ENCODE assay signal across 8 cellular contexts in genomic region chr7:94003446-94004023, GRCh38. TPM values are rescaled to one million over a fixed set of nuclear protein-coding genes. Genes with fewer than 3 reads are reported as not detected.
DNase-seq lines count a peak whose midpoint lies in the region; ATAC-seq, FAIRE-seq and TF ChIP-seq lines count a peak whose summit lies in the region.

No MANE protein-coding gene starts in this region.

- H3K27me3 Mint-ChIP-seq in memory B cell: no peaks in the 10 kb centered on the region

- no peak for TF ChIP-seq POLR2A in uterus (IDR thresholded peaks at IDR 0.05)
- TF ChIP-seq POLR2A in GM12892 (IDR thresholded peaks at IDR 0.05; ENCODE audit: low read depth, low read length): no peak

- peaks cover 22% of the 10 kb centered on the region for H3K4me1 Mint-ChIP-seq in memory B cell

- no peaks in the 10 kb centered on the region for H3K36me3 ChIP-seq in ACC112 (ENCODE audit: insufficient read depth, low read length)
- no peaks in the 10 kb centered on the region for H3K36me3 ChIP-seq in uterus

- H3K27ac Mint-ChIP-seq in memory B cell: peak overlapping the region; percentile 99

- H2AFZ ChIP-seq in ACC112 (ENCODE audit: low read length, unreplicated experiment): peak overlapping the region; percentile 96

- H3K79me2 ChIP-seq in ACC112 (ENCODE audit: control insufficient read depth, insufficient read depth, low read length, unreplicated experiment): peaks cover 43% of the 10 kb centered on the region

- H3K27ac ChIP-seq in ACC112 (ENCODE audit: low read depth, low read length): peak overlapping the region; percentile 67
- H3K27ac ChIP-seq in coronary artery: peak overlapping the region; percentile 83 to 92
- peak overlapping the region; percentile 91 to 95 for H3K27ac ChIP-seq in uterus

- H3K4me3 ChIP-seq in ACC112 (ENCODE audit: low read depth, low read length) (peak overlapping the region; percentile 98), coronary artery (peak overlapping the region; percentile 85), uterus (peak overlapping the region; percentile 88 to 96)

- no peak for FAIRE-seq in GM12892 (lab: Jason Lieb, UNC)

- TF ChIP-seq CTCF in coronary artery (IDR thresholded peaks at IDR 0.05) (no peak), uterus (IDR thresholded peaks at IDR 0.05) (no peak)

- intact Hi-C loops in uterus (cut with DNase I; ENCODE audit: low total_unique reads): loop anchor here (10.0 kb wide), 1 partner anchor 99 kb away; the partner anchor contains the start of gene GNGT1

- H3K4me3 Mint-ChIP-seq in memory B cell: peak overlapping the region; percentile 100

- peaks cover 8% of the 10 kb centered on the region for H3K4me1 ChIP-seq in ACC112 (ENCODE audit: control insufficient read depth, insufficient read depth, low read length, unreplicated experiment)
- H3K4me1 ChIP-seq in uterus: no peaks in the 10 kb centered on the region

- no peaks in the 10 kb centered on the region for H3K9me3 ChIP-seq in uterus

- no peaks in the 10 kb centered on the region for H3K27me3 ChIP-seq in ACC112 (ENCODE audit: insufficient read depth, low read length)
- H3K27me3 ChIP-seq in uterus: no peaks in the 10 kb centered on the region

- DNase-seq in NOMO-1 treated with DMSO at 0.1 percent for 48 hours (lab: John Stamatoyannopoulos, UW; ENCODE audit: unreplicated experiment): peak; percentile 38
- DNase-seq in coronary artery (ENCODE audit: low spot score): no peak
- no peak for DNase-seq in memory B cell (ENCODE audit: low spot score in 2 of 2)
- DNase-seq in uterus: no peak
- DNase-seq in GM12892 (ENCODE audit: insufficient read length): no peak

- H3K9me3 Mint-ChIP-seq in memory B cell: no peaks in the 10 kb centered on the region

- peaks cover 14% of the 10 kb centered on the region for H3K36me3 Mint-ChIP-seq in memory B cell

- ATAC-seq in GM18498 (IDR thresholded peaks at IDR 0.05; ENCODE audit: unreplicated experiment) (peak; percentile 36), HG02884 (IDR thresholded peaks at IDR 0.05; ENCODE audit: unreplicated experiment) (peak; percentile 19), memory B cell (ENCODE audit: low read depth) (peak; percentile 28)

RNA-seq across cellular contexts. Expression of gene BET1, which starts 0.6 kb away (rescaled TPM):
- 10 to 100 TPM; 10.3 to 74.5 (median 18.6) TPM for total RNA-seq in uterus
- polyA plus RNA-seq in GM12892 (2012; ENCODE audit: missing spikeins): 23.8 TPM
